In the genomic region with DNA sequence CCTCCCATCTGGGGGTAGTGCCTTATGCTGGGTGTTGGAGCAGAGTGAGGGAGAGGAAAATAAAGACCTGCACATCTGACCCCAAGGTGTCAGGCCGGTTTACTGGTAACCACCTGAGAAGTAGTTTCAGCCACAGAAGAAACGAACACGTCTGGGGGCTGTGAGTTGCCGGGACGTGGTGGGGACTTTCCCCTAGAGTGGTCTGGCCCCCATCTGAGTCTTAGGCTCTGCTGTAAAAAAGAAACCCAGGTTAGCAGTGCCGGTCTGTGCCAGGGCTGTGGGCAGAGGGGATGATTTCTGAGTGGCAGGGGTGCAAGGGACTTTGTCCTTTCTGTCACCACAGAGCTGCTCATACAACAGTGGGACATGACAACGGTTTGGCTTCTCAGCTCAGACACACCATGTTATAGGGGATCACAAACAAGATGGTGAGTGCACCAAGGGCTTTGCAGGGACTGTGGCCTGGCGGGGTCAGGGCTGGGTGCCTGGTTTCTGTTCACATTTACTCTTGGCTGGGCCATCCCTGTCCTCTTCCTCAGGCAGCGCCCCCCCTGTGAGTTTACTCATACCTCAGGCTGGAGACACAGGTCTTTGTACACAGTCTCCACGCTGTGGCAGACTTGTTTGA, we compare ENCODE assay signal across 13 cellular contexts. TPM values are rescaled to one million over a fixed set of nuclear protein-coding genes. Genes with fewer than 3 reads are reported as not detected.
DNase-seq lines count a peak whose midpoint lies in the region; ATAC-seq and TF ChIP-seq lines count a peak whose summit lies in the region.
"Had no signal": no experiment of that assay in that cellular context is flagged by ENCODE, and none has a peak within 500 bp of the region (broad histone marks: within the 10 kb centered on the region; RNA-seq: fewer than 3 reads in every experiment).

No MANE protein-coding gene starts in this region.

- peak; percentile 83 for DNase-seq in GM13977 (ENCODE audit: low spot score)
- no peak for DNase-seq in AML-193 (lab: John Stamatoyannopoulos, UW)
- no peak for DNase-seq in NCI-H2029 treated with DMSO at 0.1 percent for 48 hours (lab: John Stamatoyannopoulos, UW)
- no peak for DNase-seq in H4 (ENCODE audit: low spot score)
- no peak for DNase-seq in left lobe of liver (ENCODE audit: low spot score)
- DNase-seq: adrenal gland, NCI-H1694, PC-9 had no signal

- peak; percentile 11 for TF ChIP-seq CTCF in GM13977 (IDR thresholded peaks at IDR 0.05; ENCODE audit: extremely low read depth, insufficient read depth, missing control alignments)

- peak; percentile 74 for ATAC-seq in GM19395 (IDR thresholded peaks at IDR 0.05; ENCODE audit: unreplicated experiment)
- peak; percentile 71 for ATAC-seq in HG03039 (IDR thresholded peaks at IDR 0.05; ENCODE audit: unreplicated experiment)
- peak; percentile 95 for ATAC-seq in activated T-helper 17 cell treated with anti-CD3 and anti-CD28 coated beads, Interleukin-2, amount 50 U/mL, for 72 hours (replicated peaks)
- ATAC-seq in left lobe of liver = no peak

- no peaks in the 10 kb centered on the region for H3K4me1 Mint-ChIP-seq in activated T-helper 17 cell treated with anti-CD3 and anti-CD28 coated beads, Interleukin-2, amount 50 U/mL, for 72 hours
- H3K4me1 Mint-ChIP-seq: CD14-positive monocyte, nephron had no signal

- H3K9me3 Mint-ChIP-seq in activated T-helper 17 cell treated with anti-CD3 and anti-CD28 coated beads, Interleukin-2, amount 50 U/mL, for 72 hours = no peaks in the 10 kb centered on the region
- H3K9me3 Mint-ChIP-seq: CD14-positive monocyte, nephron had no signal

- H3K27me3 Mint-ChIP-seq in activated T-helper 17 cell treated with anti-CD3 and anti-CD28 coated beads, Interleukin-2, amount 50 U/mL, for 72 hours = no peaks in the 10 kb centered on the region

- peaks cover 52% of the 10 kb centered on the region for H3K36me3 Mint-ChIP-seq in activated T-helper 17 cell treated with anti-CD3 and anti-CD28 coated beads, Interleukin-2, amount 50 U/mL, for 72 hours (ENCODE audit: low read depth)

- H3K27ac Mint-ChIP-seq in activated T-helper 17 cell treated with anti-CD3 and anti-CD28 coated beads, Interleukin-2, amount 50 U/mL, for 72 hours = peak overlapping the region; percentile 73
- H3K27ac Mint-ChIP-seq: nephron had no signal

- H3K4me3 Mint-ChIP-seq in activated T-helper 17 cell treated with anti-CD3 and anti-CD28 coated beads, Interleukin-2, amount 50 U/mL, for 72 hours = no peak overlapping the region
- H3K4me3 Mint-ChIP-seq: CD14-positive monocyte, nephron had no signal

- in situ Hi-C loops in GM13977 (cut with MboI; ENCODE audit: low pct_unique_long_range_greater_than_20kb, low sequenced_read_pairs, unreplicated experiment) = no loop called here

RNA-seq across cellular contexts. Expression of a gene that starts 9.0 kb away (rescaled TPM):
- 10 to 100 TPM; 25.8 to 48.4 TPM for total RNA-seq in activated T-helper 17 cell treated with anti-CD3 and anti-CD28 coated beads, Interleukin-2, amount 50 U/mL, for 72 hours
- total RNA-seq in H4 (2014; rRNA removed; shearing (Covaris generic)) = 31.0 and 38.3 TPM in 2 replicates
- 109 TPM for total RNA-seq in left lobe of liver

RNA-seq across cellular contexts. Expression of a gene that starts 13.0 kb away (rescaled TPM):
- under 1 TPM in 1 of 2 donors, not detected in 1; 0.61 TPM for total RNA-seq in activated T-helper 17 cell treated with anti-CD3 and anti-CD28 coated beads, Interleukin-2, amount 50 U/mL, for 72 hours
- total RNA-seq in H4 (2014; rRNA removed; shearing (Covaris generic)) = not detected in 2 replicates
- 0.35 TPM for total RNA-seq in left lobe of liver

RNA-seq across cellular contexts. Expression of a gene that starts 18.8 kb away (rescaled TPM):
- 10 to 100 TPM; 32.5 to 34.2 TPM for total RNA-seq in activated T-helper 17 cell treated with anti-CD3 and anti-CD28 coated beads, Interleukin-2, amount 50 U/mL, for 72 hours
- total RNA-seq in H4 (2014; rRNA removed; shearing (Covaris generic)) = 64.4 and 68.8 TPM in 2 replicates
- total RNA-seq in left lobe of liver = 22.3 TPM

RNA-seq across cellular contexts. Expression of a gene that starts 19.1 kb away (rescaled TPM):
- 1 to 10 TPM; 1.6 to 6.2 TPM for total RNA-seq in activated T-helper 17 cell treated with anti-CD3 and anti-CD28 coated beads, Interleukin-2, amount 50 U/mL, for 72 hours
- total RNA-seq in H4 (2014; rRNA removed; shearing (Covaris generic)) = 1.6 and 2.5 TPM in 2 replicates
- not detected for total RNA-seq in left lobe of liver

RNA-seq across cellular contexts. Expression of a gene that starts 33.5 kb away (rescaled TPM):
- total RNA-seq in activated T-helper 17 cell treated with anti-CD3 and anti-CD28 coated beads, Interleukin-2, amount 50 U/mL, for 72 hours = 100 to 1,000 TPM in 1 of 2 donors, 10 to 100 TPM in 1; 87.9 to 130 TPM
- total RNA-seq in H4 (2014; rRNA removed; shearing (Covaris generic)) = 59.4 and 90.9 TPM in 2 replicates
- 34.2 TPM for total RNA-seq in left lobe of liver
